Comparison of ENCODE assay signal across 8 cellular contexts in genomic region chr9:38068866-38069628, GRCh38. TPM values are rescaled to one million over a fixed set of nuclear protein-coding genes. Genes with fewer than 3 reads are reported as not detected.
DNase-seq lines count a peak whose midpoint lies in the region; ATAC-seq and TF ChIP-seq lines count a peak whose summit lies in the region.

A gene with protein sequence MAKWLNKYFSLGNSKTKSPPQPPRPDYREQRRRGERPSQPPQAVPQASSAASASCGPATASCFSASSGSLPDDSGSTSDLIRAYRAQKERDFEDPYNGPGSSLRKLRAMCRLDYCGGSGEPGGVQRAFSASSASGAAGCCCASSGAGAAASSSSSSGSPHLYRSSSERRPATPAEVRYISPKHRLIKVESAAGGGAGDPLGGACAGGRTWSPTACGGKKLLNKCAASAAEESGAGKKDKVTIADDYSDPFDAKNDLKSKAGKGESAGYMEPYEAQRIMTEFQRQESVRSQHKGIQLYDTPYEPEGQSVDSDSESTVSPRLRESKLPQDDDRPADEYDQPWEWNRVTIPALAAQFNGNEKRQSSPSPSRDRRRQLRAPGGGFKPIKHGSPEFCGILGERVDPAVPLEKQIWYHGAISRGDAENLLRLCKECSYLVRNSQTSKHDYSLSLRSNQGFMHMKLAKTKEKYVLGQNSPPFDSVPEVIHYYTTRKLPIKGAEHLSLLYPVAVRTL (minus strand): TSS chr9:38069227. CDS start chr9:38068645, 582 bp downstream.

- H3K36me3 ChIP-seq in cardiac muscle cell: no peaks in the 10 kb centered on the region
- H3K36me3 ChIP-seq in parathyroid adenoma (ENCODE audit: control insufficient read depth, insufficient read depth, low read length): no peaks in the 10 kb centered on the region
- H3K36me3 ChIP-seq in tibial artery: no peaks in the 10 kb centered on the region

- H3K4me1 Mint-ChIP-seq in activated naive CD8-positive, alpha-beta T cell (ENCODE audit: low read depth): peaks cover 24% of the 10 kb centered on the region

- H3K4me1 ChIP-seq in cardiac muscle cell (ENCODE audit: low read depth) (peaks cover 19% of the 10 kb centered on the region), parathyroid adenoma (peaks cover 2% of the 10 kb centered on the region), tibial artery (peaks cover 0 to 43% (median 37%) of the 10 kb centered on the region in 4 donors)

- peak within 1 kb of the TSS; percentile 94 for H3K4me2 ChIP-seq in parathyroid adenoma (ENCODE audit: low read length)

- peaks cover 3% of the 10 kb centered on the region for H3K79me2 ChIP-seq in parathyroid adenoma

- peak within 1 kb of the TSS; percentile 46 for H3K27ac Mint-ChIP-seq in activated naive CD8-positive, alpha-beta T cell

- H3K27me3 ChIP-seq in cardiac muscle cell (no peaks in the 10 kb centered on the region), parathyroid adenoma (ENCODE audit: control insufficient read depth, insufficient read depth, low read length) (no peaks in the 10 kb centered on the region), tibial artery (no peaks in the 10 kb centered on the region)

- TF ChIP-seq CTCF in cardiac muscle cell (IDR thresholded peaks at IDR 0.05; ENCODE audit: low read depth, low read length) (no peak), parathyroid adenoma (IDR thresholded peaks at IDR 0.05) (peak; percentile 31), tibial artery (IDR thresholded peaks at IDR 0.05) (peak in 1 of 2 experiments; percentile 40)

- peak within 1 kb of the TSS; percentile 83 for H3K4me3 Mint-ChIP-seq in activated naive CD8-positive, alpha-beta T cell

- H3K9me3 Mint-ChIP-seq in activated naive CD8-positive, alpha-beta T cell (ENCODE audit: low read depth): no peaks in the 10 kb centered on the region

- intact Hi-C loops in tibial artery (cut with DNase I; ENCODE audit: low total_unique reads): no loop called here

- H3K9me3 ChIP-seq in cardiac muscle cell (ENCODE audit: low read depth) (no peaks in the 10 kb centered on the region), parathyroid adenoma (ENCODE audit: control insufficient read depth, low read length) (no peaks in the 10 kb centered on the region), tibial artery (no peaks in the 10 kb centered on the region)

- peak within 1 kb of the TSS; percentile 97 for H3K4me3 ChIP-seq in cardiac muscle cell
- peak within 1 kb of the TSS; percentile 80 for H3K4me3 ChIP-seq in parathyroid adenoma (ENCODE audit: low read depth, low read length)
- H3K4me3 ChIP-seq in tibial artery: peak within 1 kb of the TSS; percentile 96 to 98

- H3K9ac ChIP-seq in parathyroid adenoma: peak within 1 kb of the TSS; percentile 50

- H3K27ac ChIP-seq in cardiac muscle cell (peak within 1 kb of the TSS; percentile 98), parathyroid adenoma (peak within 1 kb of the TSS; percentile 89), tibial artery (peak within 1 kb of the TSS; percentile 94 to 98)

- H3K27me3 Mint-ChIP-seq in activated naive CD8-positive, alpha-beta T cell: peaks cover 1% of the 10 kb centered on the region

- in situ Hi-C loops in KBM-7 (cut with MboI; ENCODE audit: low pct_unique_long_range_greater_than_20kb, low sequenced_read_pairs): loop anchor here (10.0 kb wide), 1 partner anchor 164 kb away; the partner anchor contains the start of gene SLC25A51

- DNase-seq in DMS153 treated with DMSO at 0.1 percent for 48 hours (lab: John Stamatoyannopoulos, UW; ENCODE audit: unreplicated experiment): peak; percentile 65
- peak; percentile 57 for DNase-seq in KBM-7
- DNase-seq in SKM-1 (lab: John Stamatoyannopoulos, UW; ENCODE audit: unreplicated experiment): peak; percentile 62
- peak; percentile 70 to 91 for DNase-seq in cardiac muscle cell (ENCODE audit: low read depth in 1 of 2, low spot score in 1 of 2)
- peak; percentile 69 to 90 for DNase-seq in tibial artery

- H3K36me3 Mint-ChIP-seq in activated naive CD8-positive, alpha-beta T cell: no peaks in the 10 kb centered on the region

- ATAC-seq in GM21619 (IDR thresholded peaks at IDR 0.05; ENCODE audit: unreplicated experiment): peak; percentile 42

- H2AFZ ChIP-seq in parathyroid adenoma: peak within 1 kb of the TSS; percentile 93

RNA-seq across cellular contexts. Expression of the gene that starts here (rescaled TPM):
- 36.0 and 46.9 TPM in 2 replicates for total RNA-seq in cardiac muscle cell
- polyA plus RNA-seq in cardiac muscle cell: 28.2 and 32.4 TPM in 2 replicates

Comparison
In these comparisons a context has a peak if more than half of its experiments do, and no peak if none do; other contexts are left out.
1. Peak in every context shown above with its lines: DNase-seq, ATAC-seq, H3K4me3 ChIP-seq and H3K27ac ChIP-seq.